ENCODE assay signal across 2 cellular contexts in genomic region chr3:123936400-123936799, GRCh38.
TF ChIP-seq lines count a peak whose summit lies in the region.

No MANE protein-coding gene starts in this region.

TF ChIP-seq in SK-N-SH, 30 proteins besides CTCF, POLR2A, EP300 and RAD21 (continued from another document):
- peak; percentile 52 for TF ChIP-seq PBX3 (IDR thresholded peaks at IDR 0.05)
- TF ChIP-seq FOXJ3 (CRISPR knock-in tag; IDR thresholded peaks at IDR 0.05) = peak; percentile 44; the same call in 1 of the 2 replicates
- TF ChIP-seq IRF3 (IDR thresholded peaks at IDR 0.05; ENCODE audit: low read depth, low read length) = no peak
- peak; percentile 33; the same call in 1 of the 2 replicates for TF ChIP-seq JUND (IDR thresholded peaks at IDR 0.05)
- TF ChIP-seq MAX (IDR thresholded peaks at IDR 0.05; ENCODE audit: low read depth) = no peak
- peak; percentile 83 for TF ChIP-seq GATA2 (CRISPR knock-in tag; IDR thresholded peaks at IDR 0.05)

TF ChIP-seq in GM23338, 12 proteins besides CTCF, POLR2A, EP300 and RAD21 (continued from another document):
- TF ChIP-seq REST (IDR thresholded peaks at IDR 0.05; ENCODE audit: unreplicated experiment) = no peak
- TF ChIP-seq ZNF331 (CRISPR knock-in tag; IDR thresholded peaks at IDR 0.05; ENCODE audit: low read depth) = no peak
- no peak for TF ChIP-seq JUNB (IDR thresholded peaks at IDR 0.05; ENCODE audit: unreplicated experiment)
- no peak for TF ChIP-seq CREB1 (CRISPR knock-in tag; IDR thresholded peaks at IDR 0.05; ENCODE audit: low read depth)
- TF ChIP-seq STAT1 (IDR thresholded peaks at IDR 0.05; ENCODE audit: unreplicated experiment) = no peak
- no peak for TF ChIP-seq ZNF114 (CRISPR knock-in tag; IDR thresholded peaks at IDR 0.05)
